Comparison of ENCODE assay signal across 21 cellular contexts in genomic region chr4:68218044-68218443, GRCh38. TPM values are rescaled to one million over a fixed set of nuclear protein-coding genes. Genes with fewer than 3 reads are reported as not detected.
DNase-seq lines count a peak whose midpoint lies in the region; ATAC-seq, FAIRE-seq and TF ChIP-seq lines count a peak whose summit lies in the region.
"Had no signal": no experiment of that assay in that cellular context is flagged by ENCODE, and none has a peak within 500 bp of the region (broad histone marks: within the 10 kb centered on the region; RNA-seq: fewer than 3 reads in every experiment).

No MANE protein-coding gene starts in this region.

- no peak for FAIRE-seq in GM12892 (lab: Jason Lieb, UNC)
- FAIRE-seq: endometrium, GM12891 had no signal

- peak; percentile 7 for DNase-seq in AG20443 (ENCODE audit: low spot score)
- DNase-seq in HS-5 (ENCODE audit: low read depth): peak; percentile 18
- peak; percentile 32 for DNase-seq in amniotic epithelial cell (ENCODE audit: low read depth)
- DNase-seq in iris pigment epithelial cell (ENCODE audit: low read depth): peak; percentile 0
- DNase-seq in NK-92 (lab: John Stamatoyannopoulos, UW; ENCODE audit: unreplicated experiment): no peak
- no peak for DNase-seq in GM12892 (ENCODE audit: insufficient read length)
- DNase-seq in putamen (ENCODE audit: low spot score): no peak
- DNase-seq: activated CD4-positive, alpha-beta T cell treated with anti-CD3 and anti-CD28 coated beads, Interleukin-2, amount 10 ng/mL, durations not matched to agents 24 days and 14 days; activated naive CD4-positive, alpha-beta T cell treated with Interleukin-2 at 50 U/mL for 16 hours; activated T-cell treated with anti-CD3 and anti-CD28 coated beads, Interleukin-2, amount 50 U/mL, for 48 hours; amygdala; Calu3; caudate nucleus; left cardiac atrium; NCI-H187; occipital lobe; stimulated activated CD4-positive, alpha-beta T cell treated with anti-CD3 and anti-CD28 coated beads, Interleukin-2, amount 100 ng/mL, for 24 hours had no signal

- ATAC-seq in GM18498 (IDR thresholded peaks at IDR 0.05; ENCODE audit: unreplicated experiment): no peak
- ATAC-seq: left cardiac atrium, SK-N-SH treated with all-trans-retinoic acid at 6 μM for 48 hours had no signal

- no peak for TF ChIP-seq POLR2A in GM12892 (IDR thresholded peaks at IDR 0.05; ENCODE audit: low read depth, low read length)

RNA-seq across cellular contexts. Expression of gene TMPRSS11B, which starts 27.4 kb away (rescaled TPM):
- polyA plus RNA-seq in GM12892 (2012; ENCODE audit: missing spikeins): not detected

Comparison
In these comparisons a context has a peak if more than half of its experiments do, and no peak if none do; other contexts are left out.
1. DNase-seq: peak in AG20443 (single experiment), HS-5 (single experiment), amniotic epithelial cell (single experiment) and iris pigment epithelial cell (single experiment); none in NK-92 (single experiment), GM12892 (single experiment) and putamen (single experiment).